Comparison of ENCODE assay signal across 10 cellular contexts in genomic region chr14:59422069-59422881, GRCh38. TPM values are rescaled to one million over a fixed set of nuclear protein-coding genes. Genes with fewer than 3 reads are reported as not detected.
DNase-seq lines count a peak whose midpoint lies in the region; ATAC-seq, FAIRE-seq and TF ChIP-seq lines count a peak whose summit lies in the region.
"Had no signal": no experiment of that assay in that cellular context is flagged by ENCODE, and none has a peak within 500 bp of the region (broad histone marks: within the 10 kb centered on the region; RNA-seq: fewer than 3 reads in every experiment).

No MANE protein-coding gene starts in this region.

- H3K27me3 ChIP-seq in RWPE2 (ENCODE audit: insufficient read depth, poor library complexity, severe bottlenecking) = no peaks in the 10 kb centered on the region
- H3K27me3 ChIP-seq in right lobe of liver = no peaks in the 10 kb centered on the region

- no peak for FAIRE-seq in H54 (lab: Jason Lieb, UNC)

- H3K27ac ChIP-seq in RWPE2 (ENCODE audit: poor library complexity, severe bottlenecking) (no peak overlapping the region), right lobe of liver (no peak overlapping the region)

- H3K4me1 ChIP-seq in RWPE2 (ENCODE audit: insufficient read depth, poor library complexity, severe bottlenecking) (no peaks in the 10 kb centered on the region), right lobe of liver (no peaks in the 10 kb centered on the region)

- peak; percentile 50 for ATAC-seq in HG02759 (IDR thresholded peaks at IDR 0.05; ENCODE audit: unreplicated experiment)
- ATAC-seq in RWPE2 (ENCODE audit: low read depth) = no peak
- ATAC-seq in right lobe of liver = no peak
- no peak for ATAC-seq in GM21423 (IDR thresholded peaks at IDR 0.05; ENCODE audit: unreplicated experiment)
- no peak for ATAC-seq in GM21723 (IDR thresholded peaks at IDR 0.05; ENCODE audit: unreplicated experiment)
- ATAC-seq in GM19455 (IDR thresholded peaks at IDR 0.05; ENCODE audit: unreplicated experiment) = no peak

- no peaks in the 10 kb centered on the region for H3K9me3 ChIP-seq in RWPE2 (ENCODE audit: severe bottlenecking)
- H3K9me3 ChIP-seq in right lobe of liver = no peaks in the 10 kb centered on the region

- peak; percentile 18 for DNase-seq in COR-L47 (lab: John Stamatoyannopoulos, UW)
- no peak for DNase-seq in RWPE2 (ENCODE audit: low spot score)
- DNase-seq in right lobe of liver = no peak
- DNase-seq in H54 (ENCODE audit: insufficient read length, low spot score) = no peak
- DNase-seq: KG1; stimulated activated CD4-positive, alpha-beta T cell treated with anti-CD3 and anti-CD28 coated beads, Interleukin-4, amount 100 ng/mL, for 1 hour had no signal

- TF ChIP-seq POLR2A in right lobe of liver (IDR thresholded peaks at IDR 0.05) (no peak), H54 (IDR thresholded peaks at IDR 0.05; ENCODE audit: low read depth, low read length) (no peak)

- WGBS in right lobe of liver (ENCODE audit: insufficient coverage, low coverage, low lambda C conversion rate, missing lambda C conversion rate) = 54% methylated on average over 7 of the region's 7 CpGs

- peak; percentile 69 for TF ChIP-seq CTCF in RWPE2 (IDR thresholded peaks at IDR 0.05; ENCODE audit: poor library complexity, severe bottlenecking)
- TF ChIP-seq CTCF in right lobe of liver (IDR thresholded peaks at IDR 0.05) = peak in 3 of 4 donors; percentile 19 to 25 (median 19)

- intact Hi-C loops in right lobe of liver (cut with DNase I) = no loop called here

- no peaks in the 10 kb centered on the region for H3K36me3 ChIP-seq in RWPE2 (ENCODE audit: low read depth)
- no peaks in the 10 kb centered on the region for H3K36me3 ChIP-seq in right lobe of liver

- no peak overlapping the region for H3K4me3 ChIP-seq in RWPE2 (ENCODE audit: severe bottlenecking)
- no peak overlapping the region for H3K4me3 ChIP-seq in right lobe of liver

RNA-seq across cellular contexts. Expression of gene GPR135, which starts 42.9 kb away (rescaled TPM):
- total RNA-seq in right lobe of liver = 1 to 10 TPM in 5 of 6 experiments, under 1 TPM in 1; 0.62 to 3.6 (median 1.6) TPM
